In the genomic region with DNA sequence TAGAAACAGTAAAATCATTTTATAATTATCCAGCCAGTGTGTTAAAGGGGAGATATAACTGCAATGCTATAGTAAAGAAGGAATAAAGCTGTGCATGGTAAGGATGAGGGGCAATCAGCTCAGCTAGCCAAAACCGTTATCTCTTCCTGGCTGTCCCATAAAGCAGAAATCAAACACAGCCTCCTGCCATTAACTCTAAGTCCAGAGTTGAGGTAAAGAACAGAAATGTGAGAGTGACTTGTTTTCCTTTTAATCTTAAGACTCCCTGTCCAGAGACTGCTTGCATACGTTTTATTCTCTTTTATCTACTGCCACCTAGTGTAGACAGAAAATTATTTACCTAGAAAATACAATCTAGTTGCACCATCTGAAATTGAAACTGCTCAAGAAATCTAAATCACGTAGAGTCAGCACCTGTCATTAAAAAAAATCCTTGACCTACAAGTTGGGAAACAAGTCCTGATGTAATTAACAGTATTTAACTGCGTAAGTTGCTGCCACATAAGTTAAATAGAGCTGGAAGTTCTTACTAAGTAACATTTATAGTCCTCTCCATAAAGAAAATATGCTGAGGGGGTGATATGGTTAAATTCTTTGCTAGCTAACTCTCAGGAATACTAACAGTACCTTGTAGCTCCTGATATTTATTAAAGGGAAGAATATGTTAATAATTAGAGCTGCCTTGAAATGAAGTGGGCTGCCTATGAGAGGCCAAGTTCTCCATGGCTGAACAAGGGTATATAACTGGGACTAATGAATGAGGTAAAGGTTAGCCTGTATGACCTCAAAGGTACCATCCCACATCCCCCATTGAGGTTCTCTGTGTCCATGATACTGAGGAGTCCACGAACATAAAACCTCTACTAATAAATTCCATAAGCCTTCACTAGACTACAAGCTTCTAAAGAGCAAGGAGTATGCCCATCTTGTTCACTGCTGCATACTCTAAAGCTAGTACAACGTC, we compare ENCODE assay signal across 8 cellular contexts.
DNase-seq lines count a peak whose midpoint lies in the region; ATAC-seq and TF ChIP-seq lines count a peak whose summit lies in the region.

No MANE protein-coding gene starts in this region.

- H3K27ac ChIP-seq in heart right ventricle, result peak overlapping the region in 9 of 10 donors; percentile 5 to 66 (median 41)
- no peak overlapping the region for H3K27ac ChIP-seq in effector memory CD4-positive, alpha-beta T cell (ENCODE audit: insufficient read depth, low read length, poor library complexity, severe bottlenecking)

- intact Hi-C loops in heart right ventricle (cut with DNase I), result loop anchor here (1.0 to 5.0 kb wide), 9 partner anchors 410 to 445 kb away; no protein-coding TSS in a partner anchor

- peaks cover 0 to 19% (median 11%) of the 10 kb centered on the region in 9 donors for H3K4me1 ChIP-seq in heart right ventricle
- H3K4me1 ChIP-seq in effector memory CD4-positive, alpha-beta T cell (ENCODE audit: control insufficient read depth, insufficient read depth, low read length, poor library complexity, severe bottlenecking), result no peaks in the 10 kb centered on the region

- H3K36me3 ChIP-seq in heart right ventricle, result peaks cover 0 to 6% (median 0%) of the 10 kb centered on the region in 9 donors
- H3K36me3 ChIP-seq in effector memory CD4-positive, alpha-beta T cell (ENCODE audit: control insufficient read depth, insufficient read depth, low read length), result no peaks in the 10 kb centered on the region

- POLR2A ChIA-PET in activated naive CD8-positive, alpha-beta T cell treated with anti-CD3 and anti-CD28 coated beads, Interleukin-2, amount 10 ng/mL, durations not matched to agents 7 days and 5 days (lab: Charles Lee), result interaction anchor here (0.7 to 2.3 kb wide), 5 partner anchors 110 to 442 kb away, joined by 3 to 22 read pairs (median 4); a partner anchor contains a TSS

- peak; percentile 43 to 74 (median 60) for TF ChIP-seq CTCF in heart right ventricle (IDR thresholded peaks at IDR 0.05)
- TF ChIP-seq CTCF in retinal pigment epithelial cell (conservative IDR thresholded peaks at IDR 0.05; ENCODE audit: low read depth, low read length), result peak; percentile 46

- no peaks in the 10 kb centered on the region for H3K9me3 Mint-ChIP-seq in activated naive CD8-positive, alpha-beta T cell treated with anti-CD3 and anti-CD28 coated beads, Interleukin-2, amount 10 ng/mL, durations not matched to agents 7 days and 5 days

- H3K36me3 Mint-ChIP-seq in activated naive CD8-positive, alpha-beta T cell treated with anti-CD3 and anti-CD28 coated beads, Interleukin-2, amount 10 ng/mL, durations not matched to agents 7 days and 5 days, result peaks cover 31% of the 10 kb centered on the region

- ATAC-seq in GM19397 (IDR thresholded peaks at IDR 0.05; ENCODE audit: unreplicated experiment), result peak; percentile 91
- ATAC-seq in HG03432 (IDR thresholded peaks at IDR 0.05; ENCODE audit: unreplicated experiment), result peak; percentile 95
- ATAC-seq in activated naive CD8-positive, alpha-beta T cell treated with anti-CD3 and anti-CD28 coated beads, Interleukin-2, amount 10 ng/mL, durations not matched to agents 7 days and 5 days (ENCODE audit: low read depth), result peak; percentile 88
- peak; percentile 70 to 96 (median 91) for ATAC-seq in heart right ventricle

- H3K27me3 ChIP-seq in heart right ventricle, result no peaks in the 10 kb centered on the region
- no peaks in the 10 kb centered on the region for H3K27me3 ChIP-seq in effector memory CD4-positive, alpha-beta T cell (replicated peaks; ENCODE audit: control insufficient read depth, insufficient read depth, low read length, poor library complexity, severe bottlenecking)

- no peaks in the 10 kb centered on the region for H3K9me3 ChIP-seq in heart right ventricle
- H3K9me3 ChIP-seq in effector memory CD4-positive, alpha-beta T cell (ENCODE audit: control insufficient read depth, low read length), result no peaks in the 10 kb centered on the region

- H3K4me3 ChIP-seq in heart right ventricle (peak overlapping the region in 6 of 10 donors; percentile 8 to 34 (median 20)), retinal pigment epithelial cell (ENCODE audit: low read length) (no peak overlapping the region)
- H3K4me3 ChIP-seq in effector memory CD4-positive, alpha-beta T cell (ENCODE audit: insufficient read depth, low read depth, low read length, poor library complexity, severe bottlenecking), result no peak overlapping the region

- peaks cover 47% of the 10 kb centered on the region for H3K4me1 Mint-ChIP-seq in activated naive CD8-positive, alpha-beta T cell treated with anti-CD3 and anti-CD28 coated beads, Interleukin-2, amount 10 ng/mL, durations not matched to agents 7 days and 5 days

- peak overlapping the region; percentile 75 for H3K27ac Mint-ChIP-seq in activated naive CD8-positive, alpha-beta T cell treated with anti-CD3 and anti-CD28 coated beads, Interleukin-2, amount 10 ng/mL, durations not matched to agents 7 days and 5 days

- H3K27me3 Mint-ChIP-seq in activated naive CD8-positive, alpha-beta T cell treated with anti-CD3 and anti-CD28 coated beads, Interleukin-2, amount 10 ng/mL, durations not matched to agents 7 days and 5 days, result no peaks in the 10 kb centered on the region

- 25 to 26% methylated on average over 6 of the region's 6 CpGs for WGBS in heart right ventricle, 2 donors

- H3K4me3 Mint-ChIP-seq in activated naive CD8-positive, alpha-beta T cell treated with anti-CD3 and anti-CD28 coated beads, Interleukin-2, amount 10 ng/mL, durations not matched to agents 7 days and 5 days, result peak overlapping the region; percentile 85

- peak; percentile 5 for DNase-seq in DMS 273 treated with DMSO at 0.1 percent for 48 hours (lab: John Stamatoyannopoulos, UW)
- DNase-seq in NCI-H345 treated with DMSO at 0.1 percent for 48 hours (lab: John Stamatoyannopoulos, UW; ENCODE audit: unreplicated experiment), result peak; percentile 40
- DNase-seq in activated naive CD8-positive, alpha-beta T cell treated with anti-CD3 and anti-CD28 coated beads, Interleukin-2, amount 10 ng/mL, durations not matched to agents 7 days and 5 days, result no peak
- no peak for DNase-seq in heart right ventricle
- DNase-seq in retinal pigment epithelial cell (ENCODE audit: low read depth), result peak; percentile 43
- no peak for DNase-seq in effector memory CD4-positive, alpha-beta T cell

Comparison
In these comparisons a context has a peak if more than half of its experiments do, and no peak if none do; other contexts are left out.
1. DNase-seq: peak in DMS 273 treated with DMSO at 0.1 percent for 48 hours (single experiment), NCI-H345 treated with DMSO at 0.1 percent for 48 hours (single experiment) and retinal pigment epithelial cell (single experiment); none in activated naive CD8-positive, alpha-beta T cell treated with anti-CD3 and anti-CD28 coated beads, Interleukin-2, amount 10 ng/mL, durations not matched to agents 7 days and 5 days (single experiment), heart right ventricle (0 of 2) and effector memory CD4-positive, alpha-beta T cell (0 of 3).
2. H3K4me3 ChIP-seq: peak in heart right ventricle (6 of 10); none in retinal pigment epithelial cell (single experiment) and effector memory CD4-positive, alpha-beta T cell (single experiment).
3. Peak in every context shown above with its lines, with median percentiles within 50 percentile points of each other: ATAC-seq.